Comparison of ENCODE assay signal across 8 cellular contexts in the genomic region with DNA sequence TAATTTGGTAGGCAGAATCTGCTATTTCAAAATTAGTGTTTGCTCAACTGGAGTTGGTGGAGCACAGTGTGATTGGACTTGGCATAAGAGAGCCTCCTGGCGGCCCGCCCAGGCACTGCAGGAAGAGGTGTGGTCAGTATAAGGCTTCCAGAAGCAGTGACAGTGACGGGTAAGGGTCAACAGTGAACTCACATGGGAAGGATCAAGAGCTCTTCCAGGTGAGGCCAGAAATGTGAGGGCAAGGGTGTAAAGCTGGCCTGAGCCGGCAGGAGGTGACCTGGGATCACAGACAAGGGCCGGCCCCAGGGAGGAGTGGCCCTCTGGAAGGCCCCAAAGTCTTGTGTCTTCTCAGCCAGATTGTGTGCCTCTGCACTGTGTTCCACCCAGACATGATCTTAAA.
DNase-seq lines count a peak whose midpoint lies in the region; ATAC-seq and TF ChIP-seq lines count a peak whose summit lies in the region.

No MANE protein-coding gene starts in this region.

- peak; percentile 96 for TF ChIP-seq CTCF in GM06990 (IDR thresholded peaks at IDR 0.05; ENCODE audit: insufficient read depth, low read length, poor library complexity, severe bottlenecking)

- no peaks in the 10 kb centered on the region for H3K27me3 ChIP-seq in GM06990 (replicated peaks; ENCODE audit: control insufficient read depth, insufficient read depth, low read length)
- H3K27me3 ChIP-seq in HAP-1 (ENCODE audit: low read depth), result no peaks in the 10 kb centered on the region

- no peaks in the 10 kb centered on the region for H3K27me3 Mint-ChIP-seq in activated CD4-positive, alpha-beta T cell treated with anti-CD3 and anti-CD28 coated beads, Interleukin-2, amount 10 ng/mL, durations not matched to agents 7 days and 5 days
- H3K27me3 Mint-ChIP-seq in memory B cell, result no peaks in the 10 kb centered on the region

- in situ Hi-C loops in HAP-1 (cut with MboI; ENCODE audit: low sequenced_read_pairs), result no loop called here

- no peaks in the 10 kb centered on the region for H3K9me3 Mint-ChIP-seq in activated CD4-positive, alpha-beta T cell treated with anti-CD3 and anti-CD28 coated beads, Interleukin-2, amount 10 ng/mL, durations not matched to agents 7 days and 5 days
- H3K9me3 Mint-ChIP-seq in memory B cell, result no peaks in the 10 kb centered on the region

- DNase-seq in GM06990 (ENCODE audit: extremely low read depth, insufficient read length) (peak; percentile 25), HAP-1 (ENCODE audit: low spot score in 2 of 2) (peak; percentile 34 to 89), NCI-H2029 treated with DMSO at 0.1 percent for 48 hours (lab: John Stamatoyannopoulos, UW) (peak; percentile 46), ecto neural progenitor cell (ENCODE audit: low spot score) (peak; percentile 80), memory B cell (ENCODE audit: low spot score in 2 of 2) (peak; percentile 32 to 33)
- peak; percentile 69 for DNase-seq in activated CD4-positive, alpha-beta T cell treated with anti-CD3 and anti-CD28 coated beads, Interleukin-2, amount 10 ng/mL, durations not matched to agents 7 days and 5 days
- peak; percentile 17 to 39 for DNase-seq in stimulated activated CD8-positive, alpha-beta memory T cell treated with anti-CD3 and anti-CD28 coated beads, Interleukin-7, amount 100 ng/mL, for 1 hour (ENCODE audit: low read depth in 2 of 2)

- H3K36me3 ChIP-seq in GM06990 (ENCODE audit: control insufficient read depth, insufficient read depth, low read length) (no peaks in the 10 kb centered on the region), HAP-1 (replicated peaks) (no peaks in the 10 kb centered on the region)

- H3K4me1 ChIP-seq in HAP-1, result no peaks in the 10 kb centered on the region

- H3K9me3 ChIP-seq in HAP-1, result no peaks in the 10 kb centered on the region

- H3K27ac Mint-ChIP-seq in activated CD4-positive, alpha-beta T cell treated with anti-CD3 and anti-CD28 coated beads, Interleukin-2, amount 10 ng/mL, durations not matched to agents 7 days and 5 days, result no peak overlapping the region
- no peak overlapping the region for H3K27ac Mint-ChIP-seq in memory B cell

- H3K4me3 ChIP-seq in GM06990 (replicated peaks; ENCODE audit: low read depth, low read length), result no peak overlapping the region
- H3K4me3 ChIP-seq in HAP-1, result no peak overlapping the region

- POLR2A ChIA-PET in activated CD4-positive, alpha-beta T cell treated with anti-CD3 and anti-CD28 coated beads, Interleukin-2, amount 10 ng/mL, durations not matched to agents 7 days and 5 days (lab: Charles Lee), result no interaction called here

- no peaks in the 10 kb centered on the region for H3K36me3 Mint-ChIP-seq in activated CD4-positive, alpha-beta T cell treated with anti-CD3 and anti-CD28 coated beads, Interleukin-2, amount 10 ng/mL, durations not matched to agents 7 days and 5 days (ENCODE audit: low read depth)
- no peaks in the 10 kb centered on the region for H3K36me3 Mint-ChIP-seq in memory B cell

- no peaks in the 10 kb centered on the region for H3K4me1 Mint-ChIP-seq in activated CD4-positive, alpha-beta T cell treated with anti-CD3 and anti-CD28 coated beads, Interleukin-2, amount 10 ng/mL, durations not matched to agents 7 days and 5 days
- H3K4me1 Mint-ChIP-seq in memory B cell, result no peaks in the 10 kb centered on the region

- ATAC-seq in memory B cell (ENCODE audit: low read depth), result peak; percentile 70
- no peak for ATAC-seq in HG03108 (IDR thresholded peaks at IDR 0.05; ENCODE audit: unreplicated experiment)

- CTCF ChIA-PET in activated CD4-positive, alpha-beta T cell treated with anti-CD3 and anti-CD28 coated beads, Interleukin-2, amount 10 ng/mL, durations not matched to agents 7 days and 5 days (lab: Charles Lee), result interaction anchor here (0.6 to 1.9 kb wide), 8 partner anchors 12 to 340 kb away, joined by 3 to 5 read pairs (median 3); no protein-coding TSS in a partner anchor

- no peak overlapping the region for H3K4me3 Mint-ChIP-seq in activated CD4-positive, alpha-beta T cell treated with anti-CD3 and anti-CD28 coated beads, Interleukin-2, amount 10 ng/mL, durations not matched to agents 7 days and 5 days
- no peak overlapping the region for H3K4me3 Mint-ChIP-seq in memory B cell

Comparison
In these comparisons a context has a peak if more than half of its experiments do, and no peak if none do; other contexts are left out.
1. DNase-seq: peak in every context shown above with its lines; median percentile 80 in ecto neural progenitor cell; 69 in activated CD4-positive, alpha-beta T cell treated with anti-CD3 and anti-CD28 coated beads, Interleukin-2, amount 10 ng/mL, durations not matched to agents 7 days and 5 days; 62 in HAP-1; 46 in NCI-H2029 treated with DMSO at 0.1 percent for 48 hours; 32 in memory B cell; 28 in stimulated activated CD8-positive, alpha-beta memory T cell treated with anti-CD3 and anti-CD28 coated beads, Interleukin-7, amount 100 ng/mL, for 1 hour; 25 in GM06990.